17 cellular contexts compared by ENCODE assay signal in the genomic region with DNA sequence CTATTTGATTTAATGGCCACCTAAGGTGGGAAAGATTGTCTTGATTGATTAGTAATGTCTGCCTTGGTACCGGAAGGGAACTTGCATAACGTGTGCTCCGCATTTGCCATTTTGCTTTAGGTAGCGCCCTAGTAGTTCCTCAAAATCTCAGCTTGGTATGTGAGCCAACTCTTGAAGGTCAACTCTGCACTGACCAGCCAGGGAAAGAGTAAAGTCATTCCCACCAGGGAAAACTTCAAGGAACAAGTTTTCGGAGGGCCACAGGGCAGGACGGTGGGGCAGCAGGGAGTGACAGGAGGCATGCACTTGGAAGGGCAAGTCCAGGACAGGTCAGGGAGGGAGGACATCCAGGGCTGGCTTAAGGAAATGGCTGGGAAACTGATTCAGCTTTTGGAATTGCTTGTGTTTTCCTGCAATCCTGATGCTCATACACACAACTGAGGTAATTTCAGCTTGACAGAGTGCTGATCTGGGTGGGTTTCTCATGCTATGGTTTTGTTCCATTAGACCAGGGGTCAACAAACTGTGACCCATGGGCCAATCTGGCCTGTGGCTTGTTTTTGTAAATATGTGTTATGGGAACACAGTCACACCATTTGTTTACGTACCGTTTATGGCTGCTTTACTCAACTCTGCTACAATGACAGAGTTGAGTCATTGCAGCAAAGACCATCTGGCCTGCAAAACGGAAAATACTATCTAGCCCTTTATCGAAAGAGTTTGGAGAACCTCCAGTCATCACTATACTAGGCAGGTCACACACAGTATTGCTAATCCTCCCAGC.
DNase-seq lines count a peak whose midpoint lies in the region; ATAC-seq and TF ChIP-seq lines count a peak whose summit lies in the region.
"Had no signal": no experiment of that assay in that cellular context is flagged by ENCODE, and none has a peak within 500 bp of the region (broad histone marks: within the 10 kb centered on the region; RNA-seq: fewer than 3 reads in every experiment).

No MANE protein-coding gene starts in this region.

- H3K4me1 Mint-ChIP-seq in WTC11, result peaks cover 10% of the 10 kb centered on the region

- H3K9me3 ChIP-seq in transverse colon, result no peaks in the 10 kb centered on the region

- H3K27ac ChIP-seq in HL-60 (replicated peaks) (no peak overlapping the region), transverse colon (peak overlapping the region in 1 of 4 donors; percentile 34)
- H3K27ac ChIP-seq: C4-2B, epithelial cell of prostate, SK-N-MC had no signal

- no peaks in the 10 kb centered on the region for H3K27me3 ChIP-seq in HL-60 (ENCODE audit: insufficient read depth, poor library complexity, severe bottlenecking)
- peaks cover 70% of the 10 kb centered on the region for H3K27me3 ChIP-seq in transverse colon

- no peak overlapping the region for H3K4me3 Mint-ChIP-seq in WTC11
- H3K4me3 Mint-ChIP-seq: activated CD4-positive, alpha-beta memory T cell treated with anti-CD3 and anti-CD28 coated beads for 36 hours had no signal

- H3K27ac Mint-ChIP-seq in WTC11, result no peak overlapping the region
- H3K27ac Mint-ChIP-seq: activated CD4-positive, alpha-beta memory T cell treated with anti-CD3 and anti-CD28 coated beads for 36 hours had no signal

- WGBS in transverse colon (ENCODE audit: low coverage in 1 of 2), 2 donors, result 32% methylated on average over 10 of the region's 10 CpGs; no CpG with 5 or more reads in 1 of the 2 donors

- H3K4me3 ChIP-seq in HL-60 (replicated peaks; ENCODE audit: insufficient read depth, low read length) (no peak overlapping the region), transverse colon (no peak overlapping the region)
- H3K4me3 ChIP-seq: SK-N-MC had no signal

- no peak for TF ChIP-seq EP300 in transverse colon (IDR thresholded peaks at IDR 0.05; ENCODE audit: low read depth)

- POLR2A ChIA-PET in WTC11 (lab: Charles Lee), result no interaction called here

- H3K9me3 Mint-ChIP-seq in WTC11, result peaks cover 18% of the 10 kb centered on the region
- H3K9me3 Mint-ChIP-seq: activated CD4-positive, alpha-beta memory T cell treated with anti-CD3 and anti-CD28 coated beads for 36 hours had no signal

- CTCF ChIA-PET in WTC11 (lab: Charles Lee), result interaction anchor here (1.0 kb wide), 1 partner anchor 38 kb away, joined by 3 read pairs; no protein-coding TSS in a partner anchor

- H3K36me3 Mint-ChIP-seq in WTC11, result no peaks in the 10 kb centered on the region
- H3K36me3 Mint-ChIP-seq: activated CD4-positive, alpha-beta memory T cell treated with anti-CD3 and anti-CD28 coated beads for 36 hours had no signal

- TF ChIP-seq CTCF in HL-60 (IDR thresholded peaks at IDR 0.05; ENCODE audit: insufficient read depth, low read length), result no peak
- no peak for TF ChIP-seq CTCF in WTC11 (IDR thresholded peaks at IDR 0.05)
- TF ChIP-seq CTCF in transverse colon (IDR thresholded peaks at IDR 0.05), result no peak

- H3K36me3 ChIP-seq in transverse colon, result no peaks in the 10 kb centered on the region

- TF ChIP-seq POLR2A in transverse colon (IDR thresholded peaks at IDR 0.05), result no peak

- in situ Hi-C loops in transverse colon (cut with MboI; ENCODE audit: low pct_ligation_motif_present in 1 of 4, low pct_unique_long_range_greater_than_20kb in 1 of 4, low sequenced_read_pairs in 3 of 4), result no loop called here

- intact Hi-C loops in transverse colon (cut with DNase I; ENCODE audit: low total_unique reads), result no loop called here

- H3K4me1 ChIP-seq in transverse colon, result peaks cover 0 to 3% (median 0%) of the 10 kb centered on the region in 4 donors

- H3K27me3 Mint-ChIP-seq in WTC11 (ENCODE audit: low read depth), result peaks cover 17% of the 10 kb centered on the region

- DNase-seq in EL (peak; percentile 43), HL-60 (ENCODE audit: low read depth in 1 of 2, low spot score in 1 of 2) (peak; percentile 10 to 28), WTC11 (ENCODE audit: low spot score) (no peak), hepatic stellate cell (ENCODE audit: low spot score) (peak; percentile 41), transverse colon (no peak), NCI-H1092 treated with DMSO at 0.1 percent for 48 hours (lab: John Stamatoyannopoulos, UW) (no peak), SHP77 (lab: John Stamatoyannopoulos, UW) (no peak)
- no peak for DNase-seq in activated T-cell treated with anti-CD3 and anti-CD28 coated beads, Interleukin-2, amount 50 U/mL, for 1 hour
- DNase-seq: activated CD4-positive, alpha-beta memory T cell treated with anti-CD3 and anti-CD28 coated beads for 36 hours; DND-41; left colon; NCI-H146; NCI-H446 treated with DMSO at 0.1 percent for 48 hours; stimulated activated CD4-positive, alpha-beta T cell treated with anti-CD3 and anti-CD28 coated beads, Interleukin-4, amount 100 ng/mL, for 4 hours had no signal

- no peak for ATAC-seq in WTC11
- ATAC-seq: left colon had no signal

TF ChIP-seq in WTC11, 78 proteins besides CTCF, POLR2A, EP300 and RAD21:
- TF ChIP-seq ZNF416 (CRISPR knock-in tag; IDR thresholded peaks at IDR 0.05) (no peak), GABPB1 (CRISPR knock-in tag; IDR thresholded peaks at IDR 0.05) (0 out of 2 replicates have a peak, but pooled peaks have one; percentile 47)
- TF ChIP-seq, protein P1, sequence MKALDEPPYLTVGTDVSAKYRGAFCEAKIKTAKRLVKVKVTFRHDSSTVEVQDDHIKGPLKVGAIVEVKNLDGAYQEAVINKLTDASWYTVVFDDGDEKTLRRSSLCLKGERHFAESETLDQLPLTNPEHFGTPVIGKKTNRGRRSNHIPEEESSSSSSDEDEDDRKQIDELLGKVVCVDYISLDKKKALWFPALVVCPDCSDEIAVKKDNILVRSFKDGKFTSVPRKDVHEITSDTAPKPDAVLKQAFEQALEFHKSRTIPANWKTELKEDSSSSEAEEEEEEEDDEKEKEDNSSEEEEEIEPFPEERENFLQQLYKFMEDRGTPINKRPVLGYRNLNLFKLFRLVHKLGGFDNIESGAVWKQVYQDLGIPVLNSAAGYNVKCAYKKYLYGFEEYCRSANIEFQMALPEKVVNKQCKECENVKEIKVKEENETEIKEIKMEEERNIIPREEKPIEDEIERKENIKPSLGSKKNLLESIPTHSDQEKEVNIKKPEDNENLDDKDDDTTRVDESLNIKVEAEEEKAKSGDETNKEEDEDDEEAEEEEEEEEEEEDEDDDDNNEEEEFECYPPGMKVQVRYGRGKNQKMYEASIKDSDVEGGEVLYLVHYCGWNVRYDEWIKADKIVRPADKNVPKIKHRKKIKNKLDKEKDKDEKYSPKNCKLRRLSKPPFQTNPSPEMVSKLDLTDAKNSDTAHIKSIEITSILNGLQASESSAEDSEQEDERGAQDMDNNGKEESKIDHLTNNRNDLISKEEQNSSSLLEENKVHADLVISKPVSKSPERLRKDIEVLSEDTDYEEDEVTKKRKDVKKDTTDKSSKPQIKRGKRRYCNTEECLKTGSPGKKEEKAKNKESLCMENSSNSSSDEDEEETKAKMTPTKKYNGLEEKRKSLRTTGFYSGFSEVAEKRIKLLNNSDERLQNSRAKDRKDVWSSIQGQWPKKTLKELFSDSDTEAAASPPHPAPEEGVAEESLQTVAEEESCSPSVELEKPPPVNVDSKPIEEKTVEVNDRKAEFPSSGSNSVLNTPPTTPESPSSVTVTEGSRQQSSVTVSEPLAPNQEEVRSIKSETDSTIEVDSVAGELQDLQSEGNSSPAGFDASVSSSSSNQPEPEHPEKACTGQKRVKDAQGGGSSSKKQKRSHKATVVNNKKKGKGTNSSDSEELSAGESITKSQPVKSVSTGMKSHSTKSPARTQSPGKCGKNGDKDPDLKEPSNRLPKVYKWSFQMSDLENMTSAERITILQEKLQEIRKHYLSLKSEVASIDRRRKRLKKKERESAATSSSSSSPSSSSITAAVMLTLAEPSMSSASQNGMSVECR (CRISPR knock-in tag; IDR thresholded peaks at IDR 0.05; ENCODE audit: borderline replicate concordance), result no peak
- TF ChIP-seq, protein P2, sequence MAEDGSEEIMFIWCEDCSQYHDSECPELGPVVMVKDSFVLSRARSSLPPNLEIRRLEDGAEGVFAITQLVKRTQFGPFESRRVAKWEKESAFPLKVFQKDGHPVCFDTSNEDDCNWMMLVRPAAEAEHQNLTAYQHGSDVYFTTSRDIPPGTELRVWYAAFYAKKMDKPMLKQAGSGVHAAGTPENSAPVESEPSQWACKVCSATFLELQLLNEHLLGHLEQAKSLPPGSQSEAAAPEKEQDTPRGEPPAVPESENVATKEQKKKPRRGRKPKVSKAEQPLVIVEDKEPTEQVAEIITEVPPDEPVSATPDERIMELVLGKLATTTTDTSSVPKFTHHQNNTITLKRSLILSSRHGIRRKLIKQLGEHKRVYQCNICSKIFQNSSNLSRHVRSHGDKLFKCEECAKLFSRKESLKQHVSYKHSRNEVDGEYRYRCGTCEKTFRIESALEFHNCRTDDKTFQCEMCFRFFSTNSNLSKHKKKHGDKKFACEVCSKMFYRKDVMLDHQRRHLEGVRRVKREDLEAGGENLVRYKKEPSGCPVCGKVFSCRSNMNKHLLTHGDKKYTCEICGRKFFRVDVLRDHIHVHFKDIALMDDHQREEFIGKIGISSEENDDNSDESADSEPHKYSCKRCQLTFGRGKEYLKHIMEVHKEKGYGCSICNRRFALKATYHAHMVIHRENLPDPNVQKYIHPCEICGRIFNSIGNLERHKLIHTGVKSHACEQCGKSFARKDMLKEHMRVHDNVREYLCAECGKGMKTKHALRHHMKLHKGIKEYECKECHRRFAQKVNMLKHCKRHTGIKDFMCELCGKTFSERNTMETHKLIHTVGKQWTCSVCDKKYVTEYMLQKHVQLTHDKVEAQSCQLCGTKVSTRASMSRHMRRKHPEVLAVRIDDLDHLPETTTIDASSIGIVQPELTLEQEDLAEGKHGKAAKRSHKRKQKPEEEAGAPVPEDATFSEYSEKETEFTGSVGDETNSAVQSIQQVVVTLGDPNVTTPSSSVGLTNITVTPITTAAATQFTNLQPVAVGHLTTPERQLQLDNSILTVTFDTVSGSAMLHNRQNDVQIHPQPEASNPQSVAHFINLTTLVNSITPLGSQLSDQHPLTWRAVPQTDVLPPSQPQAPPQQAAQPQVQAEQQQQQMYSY (CRISPR knock-in tag; IDR thresholded peaks at IDR 0.05), result peak; percentile 63
- TF ChIP-seq, protein P3, sequence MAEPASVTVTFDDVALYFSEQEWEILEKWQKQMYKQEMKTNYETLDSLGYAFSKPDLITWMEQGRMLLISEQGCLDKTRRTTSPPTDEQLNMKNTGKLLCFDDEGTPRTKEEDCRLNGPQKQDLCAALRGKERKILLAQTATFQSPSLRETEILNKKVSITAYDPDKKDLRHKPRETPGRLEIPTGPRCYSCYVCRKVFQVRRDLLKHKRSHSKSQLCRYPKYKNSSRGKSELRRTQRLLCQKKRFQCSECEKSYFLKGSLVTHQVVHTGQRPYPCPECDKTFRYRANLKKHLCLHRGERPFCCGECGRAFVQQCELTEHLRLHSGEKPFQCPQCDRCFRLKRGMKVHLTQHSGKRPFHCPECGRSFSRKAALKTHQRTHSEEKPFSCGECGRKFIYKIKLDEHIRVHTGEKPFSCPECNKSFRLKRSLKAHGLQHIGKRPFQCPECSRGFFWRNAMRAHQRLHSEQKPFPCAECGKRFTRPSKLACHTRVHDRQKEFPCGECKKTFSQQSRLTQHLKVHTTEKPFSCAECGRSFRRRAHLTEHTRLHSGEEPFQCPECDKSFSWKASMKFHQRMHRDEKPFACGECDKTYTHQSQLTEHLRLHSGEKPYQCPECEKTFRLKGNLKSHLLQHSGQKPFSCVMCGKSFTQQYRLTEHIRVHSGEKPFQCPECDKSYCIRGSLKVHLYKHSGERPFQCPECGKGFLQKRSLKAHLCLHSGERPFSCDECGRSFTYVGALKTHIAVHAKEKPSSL (CRISPR knock-in tag; conservative IDR thresholded peaks at IDR 0.05), result no peak

Comparison
In these comparisons a context has a peak if more than half of its experiments do, and no peak if none do; other contexts are left out.
1. DNase-seq: peak in EL (single experiment), HL-60 (2 of 2) and hepatic stellate cell (single experiment); none in WTC11 (single experiment), activated T-cell treated with anti-CD3 and anti-CD28 coated beads, Interleukin-2, amount 50 U/mL, for 1 hour (single experiment), transverse colon (single experiment), NCI-H1092 treated with DMSO at 0.1 percent for 48 hours (single experiment) and SHP77 (0 of 2).